Comparison of ENCODE assay signal across 1 cellular context in genomic region chr21:44326716-44327602, GRCh38.
TF ChIP-seq lines count a peak whose summit lies in the region.

No MANE protein-coding gene starts in this region.

TF ChIP-seq in K562, 482 proteins besides CTCF, POLR2A, EP300 and RAD21:
- TF ChIP-seq NEUROD1 (IDR thresholded peaks at IDR 0.05; ENCODE audit: borderline replicate concordance, low read depth, low read length, partially characterized antibody): no peak
- no peak for TF ChIP-seq MAFK (IDR thresholded peaks at IDR 0.05; ENCODE audit: low read length)
- TF ChIP-seq, protein P1, sequence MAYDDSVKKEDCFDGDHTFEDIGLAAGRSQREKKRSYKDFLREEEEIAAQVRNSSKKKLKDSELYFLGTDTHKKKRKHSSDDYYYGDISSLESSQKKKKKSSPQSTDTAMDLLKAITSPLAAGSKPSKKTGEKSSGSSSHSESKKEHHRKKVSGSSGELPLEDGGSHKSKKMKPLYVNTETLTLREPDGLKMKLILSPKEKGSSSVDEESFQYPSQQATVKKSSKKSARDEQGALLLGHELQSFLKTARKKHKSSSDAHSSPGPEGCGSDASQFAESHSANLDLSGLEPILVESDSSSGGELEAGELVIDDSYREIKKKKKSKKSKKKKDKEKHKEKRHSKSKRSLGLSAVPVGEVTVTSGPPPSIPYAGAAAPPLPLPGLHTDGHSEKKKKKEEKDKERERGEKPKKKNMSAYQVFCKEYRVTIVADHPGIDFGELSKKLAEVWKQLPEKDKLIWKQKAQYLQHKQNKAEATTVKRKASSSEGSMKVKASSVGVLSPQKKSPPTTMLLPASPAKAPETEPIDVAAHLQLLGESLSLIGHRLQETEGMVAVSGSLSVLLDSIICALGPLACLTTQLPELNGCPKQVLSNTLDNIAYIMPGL (CRISPR knock-in tag; IDR thresholded peaks at IDR 0.05): no peak
- TF ChIP-seq, protein P2, sequence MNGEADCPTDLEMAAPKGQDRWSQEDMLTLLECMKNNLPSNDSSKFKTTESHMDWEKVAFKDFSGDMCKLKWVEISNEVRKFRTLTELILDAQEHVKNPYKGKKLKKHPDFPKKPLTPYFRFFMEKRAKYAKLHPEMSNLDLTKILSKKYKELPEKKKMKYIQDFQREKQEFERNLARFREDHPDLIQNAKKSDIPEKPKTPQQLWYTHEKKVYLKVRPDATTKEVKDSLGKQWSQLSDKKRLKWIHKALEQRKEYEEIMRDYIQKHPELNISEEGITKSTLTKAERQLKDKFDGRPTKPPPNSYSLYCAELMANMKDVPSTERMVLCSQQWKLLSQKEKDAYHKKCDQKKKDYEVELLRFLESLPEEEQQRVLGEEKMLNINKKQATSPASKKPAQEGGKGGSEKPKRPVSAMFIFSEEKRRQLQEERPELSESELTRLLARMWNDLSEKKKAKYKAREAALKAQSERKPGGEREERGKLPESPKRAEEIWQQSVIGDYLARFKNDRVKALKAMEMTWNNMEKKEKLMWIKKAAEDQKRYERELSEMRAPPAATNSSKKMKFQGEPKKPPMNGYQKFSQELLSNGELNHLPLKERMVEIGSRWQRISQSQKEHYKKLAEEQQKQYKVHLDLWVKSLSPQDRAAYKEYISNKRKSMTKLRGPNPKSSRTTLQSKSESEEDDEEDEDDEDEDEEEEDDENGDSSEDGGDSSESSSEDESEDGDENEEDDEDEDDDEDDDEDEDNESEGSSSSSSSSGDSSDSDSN (IDR thresholded peaks at IDR 0.05; ENCODE audit: borderline replicate concordance in 1 of 2, low read depth in 2 of 2, low read length in 2 of 2): no peak
- no peak for TF ChIP-seq ZKSCAN8 (CRISPR knock-in tag; IDR thresholded peaks at IDR 0.05)
- no peak for TF ChIP-seq GATA2 (CRISPR knock-in tag; IDR thresholded peaks at IDR 0.05)
- TF ChIP-seq TAF1 (IDR thresholded peaks at IDR 0.05; ENCODE audit: control insufficient read depth, extremely low read depth, insufficient read depth, low read length, severe bottlenecking): no peak
- no peak for TF ChIP-seq PTTG1 (tag; IDR thresholded peaks at IDR 0.05; ENCODE audit: low read depth)
- TF ChIP-seq POLR2G (IDR thresholded peaks at IDR 0.05; ENCODE audit: low read depth, low read length): peak; percentile 48
- no peak for TF ChIP-seq SMARCA4 (IDR thresholded peaks at IDR 0.05)
- peak; percentile 55 for TF ChIP-seq NFIC (IDR thresholded peaks at IDR 0.05)
- no peak for TF ChIP-seq ZBED1 (IDR thresholded peaks at IDR 0.05)
- peak; percentile 99 for TF ChIP-seq ZBTB33 (CRISPR knock-in tag; IDR thresholded peaks at IDR 0.05)
- TF ChIP-seq ILK (tag; IDR thresholded peaks at IDR 0.05; ENCODE audit: borderline replicate concordance, low read depth): no peak
- no peak for TF ChIP-seq E2F4 (CRISPR knock-in tag; IDR thresholded peaks at IDR 0.05; ENCODE audit: low read depth)
- TF ChIP-seq, protein P3, sequence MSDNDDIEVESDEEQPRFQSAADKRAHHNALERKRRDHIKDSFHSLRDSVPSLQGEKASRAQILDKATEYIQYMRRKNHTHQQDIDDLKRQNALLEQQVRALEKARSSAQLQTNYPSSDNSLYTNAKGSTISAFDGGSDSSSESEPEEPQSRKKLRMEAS (CRISPR knock-in tag; IDR thresholded peaks at IDR 0.05): no peak
- TF ChIP-seq, protein P4, sequence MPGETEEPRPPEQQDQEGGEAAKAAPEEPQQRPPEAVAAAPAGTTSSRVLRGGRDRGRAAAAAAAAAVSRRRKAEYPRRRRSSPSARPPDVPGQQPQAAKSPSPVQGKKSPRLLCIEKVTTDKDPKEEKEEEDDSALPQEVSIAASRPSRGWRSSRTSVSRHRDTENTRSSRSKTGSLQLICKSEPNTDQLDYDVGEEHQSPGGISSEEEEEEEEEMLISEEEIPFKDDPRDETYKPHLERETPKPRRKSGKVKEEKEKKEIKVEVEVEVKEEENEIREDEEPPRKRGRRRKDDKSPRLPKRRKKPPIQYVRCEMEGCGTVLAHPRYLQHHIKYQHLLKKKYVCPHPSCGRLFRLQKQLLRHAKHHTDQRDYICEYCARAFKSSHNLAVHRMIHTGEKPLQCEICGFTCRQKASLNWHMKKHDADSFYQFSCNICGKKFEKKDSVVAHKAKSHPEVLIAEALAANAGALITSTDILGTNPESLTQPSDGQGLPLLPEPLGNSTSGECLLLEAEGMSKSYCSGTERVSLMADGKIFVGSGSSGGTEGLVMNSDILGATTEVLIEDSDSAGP (CRISPR knock-in tag; IDR thresholded peaks at IDR 0.05): no peak
